Comparison of ENCODE assay signal across 19 cellular contexts in genomic region chr6:167212716-167213011, GRCh38. TPM values are rescaled to one million over a fixed set of nuclear protein-coding genes. Genes with fewer than 3 reads are reported as not detected.
DNase-seq lines count a peak whose midpoint lies in the region; ATAC-seq, FAIRE-seq and TF ChIP-seq lines count a peak whose summit lies in the region.
"Had no signal": no experiment of that assay in that cellular context is flagged by ENCODE, and none has a peak within 500 bp of the region (broad histone marks: within the 10 kb centered on the region; RNA-seq: fewer than 3 reads in every experiment).

No MANE protein-coding gene starts in this region.

- TF ChIP-seq POLR2A in uterus (IDR thresholded peaks at IDR 0.05), result no peak

- 67 to 83% (median 75%) methylated on average over 4 of the region's 4 CpGs for WGBS in small intestine, 3 donors

- ATAC-seq in GM18519 (IDR thresholded peaks at IDR 0.05; ENCODE audit: low FRiP score, unreplicated experiment), result peak; percentile 59
- ATAC-seq in GM19467 (IDR thresholded peaks at IDR 0.05; ENCODE audit: unreplicated experiment), result peak; percentile 63
- peak; percentile 92 for ATAC-seq in HG02852 (IDR thresholded peaks at IDR 0.05; ENCODE audit: unreplicated experiment)
- ATAC-seq in HG03442 (IDR thresholded peaks at IDR 0.05; ENCODE audit: unreplicated experiment), result peak; percentile 83
- ATAC-seq in Right ventricle myocardium superior (ENCODE audit: poor library complexity), result no peak
- ATAC-seq: natural killer cell, sciatic nerve had no signal

- intact Hi-C loops in uterus (cut with DNase I; ENCODE audit: low total_unique reads) (no loop called here), Right ventricle myocardium superior (cut with DNase I) (no loop called here)

- H3K4me1 ChIP-seq in uterus (no peaks in the 10 kb centered on the region), small intestine (ENCODE audit: control insufficient read depth in 2 of 2, insufficient read depth in 1 of 2, low read depth in 1 of 2, low read length in 1 of 2) (no peaks in the 10 kb centered on the region)

- TF ChIP-seq CTCF in uterus (IDR thresholded peaks at IDR 0.05), result no peak

- no peaks in the 10 kb centered on the region for H3K36me3 ChIP-seq in uterus
- H3K36me3 ChIP-seq in small intestine (ENCODE audit: control insufficient read depth in 2 of 2, insufficient read depth in 2 of 2, low read length in 2 of 2), result no peaks in the 10 kb centered on the region
- H3K36me3 ChIP-seq: left ventricle myocardium inferior had no signal

- no peaks in the 10 kb centered on the region for H3K27me3 ChIP-seq in uterus
- H3K27me3 ChIP-seq in small intestine (ENCODE audit: control insufficient read depth in 2 of 2, insufficient read depth in 2 of 2, low read length in 2 of 2), result no peaks in the 10 kb centered on the region

- H3K9me3 ChIP-seq in uterus (no peaks in the 10 kb centered on the region), small intestine (ENCODE audit: control insufficient read depth, low read depth) (no peaks in the 10 kb centered on the region)
- H3K9me3 ChIP-seq: left ventricle myocardium inferior had no signal

- H3K27ac ChIP-seq in uterus (no peak overlapping the region), small intestine (ENCODE audit: low read depth in 1 of 2, low read length in 1 of 2) (no peak overlapping the region)
- H3K27ac ChIP-seq: left ventricle myocardium inferior had no signal

- DNase-seq in uterus (no peak), small intestine (no peak), Right ventricle myocardium superior (no peak)
- DNase-seq in activated effector memory CD4-positive, alpha-beta T cell treated with Interleukin-2 at 50 U/mL for 16 hours, result no peak
- DNase-seq: IMR-90, left ventricle myocardium inferior, natural killer cell, NCI-H1436, NCI-H526, RPMI8226 had no signal

- no peak for FAIRE-seq in small intestine (lab: Jason Lieb, UNC)

- no peak overlapping the region for H3K4me3 ChIP-seq in uterus
- no peak overlapping the region for H3K4me3 ChIP-seq in small intestine (ENCODE audit: low read depth in 1 of 2, low read length in 2 of 2)
- H3K4me3 ChIP-seq: left ventricle myocardium inferior had no signal

RNA-seq across cellular contexts. Expression of gene GPR31, which starts 54.9 kb away (rescaled TPM):
- not detected for total RNA-seq in uterus
- polyA plus RNA-seq in small intestine, result not detected
- not detected for total RNA-seq in Right ventricle myocardium superior
- total RNA-seq: Daoy, epithelial cell of proximal tubule, IMR-90, left ventricle myocardium inferior, sciatic nerve, subcutaneous adipose tissue had no signal
- polyA plus RNA-seq: BJ, IMR-90 had no signal
